Comparison of ENCODE assay signal across 16 cellular contexts in the genomic region with DNA sequence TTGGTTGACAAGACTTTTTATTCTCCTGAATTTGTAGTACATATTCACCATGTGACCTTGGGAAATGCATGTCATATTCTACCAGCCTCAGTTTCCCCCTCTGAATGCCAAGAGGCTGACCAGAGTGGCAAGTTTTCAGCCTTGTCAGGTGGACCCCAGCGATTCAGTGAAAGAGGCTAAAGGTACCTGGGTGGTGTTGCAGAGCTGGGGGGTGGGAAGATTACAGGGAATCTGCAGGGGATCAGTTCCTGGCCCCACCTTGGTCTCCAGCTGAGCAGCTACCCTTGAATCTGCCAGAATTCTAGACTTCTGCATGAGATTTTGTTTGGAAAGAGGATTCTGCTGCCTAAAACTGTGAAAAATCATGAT. TPM values are rescaled to one million over a fixed set of nuclear protein-coding genes. Genes with fewer than 3 reads are reported as not detected.
DNase-seq lines count a peak whose midpoint lies in the region; ATAC-seq, FAIRE-seq and TF ChIP-seq lines count a peak whose summit lies in the region.
"Had no signal": no experiment of that assay in that cellular context is flagged by ENCODE, and none has a peak within 500 bp of the region (broad histone marks: within the 10 kb centered on the region; RNA-seq: fewer than 3 reads in every experiment).

No MANE protein-coding gene starts in this region.

- peaks cover 3% of the 10 kb centered on the region for H3K36me3 Mint-ChIP-seq in activated CD4-positive, alpha-beta T cell treated with anti-CD3 and anti-CD28 coated beads for 36 hours (ENCODE audit: low read depth)
- no peaks in the 10 kb centered on the region for H3K36me3 Mint-ChIP-seq in T-cell

- no peaks in the 10 kb centered on the region for H3K9me3 ChIP-seq in BLaER1 treated with 17β-estradiol and CSF1 and Interleukin-3, amounts not matched to agents 10 nM and 100 nM (replicated peaks in 1 of 11)
- no peaks in the 10 kb centered on the region for H3K9me3 ChIP-seq in effector memory CD4-positive, alpha-beta T cell (ENCODE audit: control insufficient read depth, low read length)
- H3K9me3 ChIP-seq: colonic mucosa, upper lobe of right lung had no signal

- peaks cover 66% of the 10 kb centered on the region for H3K4me1 Mint-ChIP-seq in activated CD4-positive, alpha-beta T cell treated with anti-CD3 and anti-CD28 coated beads for 36 hours
- peaks cover 59 to 67% (median 66%) of the 10 kb centered on the region in 3 donors for H3K4me1 Mint-ChIP-seq in T-cell

- peak overlapping the region in 2 of 11 experiments; percentile 6 to 22; a peak in 2 of 22 replicates for H3K9ac ChIP-seq in BLaER1 treated with 17β-estradiol and CSF1 and Interleukin-3, amounts not matched to agents 10 nM and 100 nM
- H3K9ac ChIP-seq: parathyroid adenoma had no signal

- POLR2A ChIA-PET in activated CD4-positive, alpha-beta T cell treated with anti-CD3 and anti-CD28 coated beads for 36 hours (lab: Charles Lee): interaction anchor here (0.6 to 6.0 kb wide), 4 partner anchors 13 to 114 kb away, joined by 3 to 54 read pairs (median 11); no protein-coding TSS in a partner anchor
- POLR2A ChIA-PET in T-cell (lab: Charles Lee): interaction anchor here (0.6 to 1.0 kb wide), 3 partner anchors 18 to 310 kb away, joined by 3 to 7 read pairs (median 3); no protein-coding TSS in a partner anchor

- H3K27me3 ChIP-seq in BLaER1 treated with 17β-estradiol and CSF1 and Interleukin-3, amounts not matched to agents 10 nM and 100 nM: no peaks in the 10 kb centered on the region
- H3K27me3 ChIP-seq in effector memory CD4-positive, alpha-beta T cell (replicated peaks; ENCODE audit: control insufficient read depth, insufficient read depth, low read length, poor library complexity, severe bottlenecking): no peaks in the 10 kb centered on the region
- H3K27me3 ChIP-seq: colonic mucosa, upper lobe of right lung had no signal

- no peak for DNase-seq in activated CD4-positive, alpha-beta T cell treated with anti-CD3 and anti-CD28 coated beads for 36 hours
- DNase-seq in activated CD4-positive, alpha-beta T cell treated with anti-CD3 and anti-CD28 coated beads for 1 hour: no peak
- DNase-seq in T-cell (no peak), DMS79 (lab: John Stamatoyannopoulos, UW) (no peak), H54 (ENCODE audit: insufficient read length, low spot score) (no peak)
- DNase-seq in effector memory CD4-positive, alpha-beta T cell: no peak
- DNase-seq: NCI-H1092, NCI-H774, WERI-Rb-1 had no signal

- peak overlapping the region; percentile 32 to 69 (median 47); a peak in 15 of 22 replicates for H3K4me2 ChIP-seq in BLaER1 treated with 17β-estradiol and CSF1 and Interleukin-3, amounts not matched to agents 10 nM and 100 nM

- peak overlapping the region; percentile 40 for H3K4me3 Mint-ChIP-seq in activated CD4-positive, alpha-beta T cell treated with anti-CD3 and anti-CD28 coated beads for 36 hours
- peak overlapping the region in 2 of 3 donors; percentile 53 to 68 for H3K4me3 Mint-ChIP-seq in T-cell

- no peak for TF ChIP-seq POLR2A in H54 (IDR thresholded peaks at IDR 0.05; ENCODE audit: low read depth, low read length)

- H3K9me3 Mint-ChIP-seq in activated CD4-positive, alpha-beta T cell treated with anti-CD3 and anti-CD28 coated beads for 36 hours (ENCODE audit: low read depth): no peaks in the 10 kb centered on the region
- H3K9me3 Mint-ChIP-seq in T-cell: no peaks in the 10 kb centered on the region

- ATAC-seq in activated CD4-positive, alpha-beta T cell treated with anti-CD3 and anti-CD28 coated beads for 36 hours: no peak
- ATAC-seq in T-cell (replicated peaks in 1 of 4) (no peak), esophagus mucosa (no peak)

- no peaks in the 10 kb centered on the region for H3K36me3 ChIP-seq in BLaER1 treated with 17β-estradiol and CSF1 and Interleukin-3, amounts not matched to agents 10 nM and 100 nM
- no peaks in the 10 kb centered on the region for H3K36me3 ChIP-seq in effector memory CD4-positive, alpha-beta T cell (ENCODE audit: control insufficient read depth, insufficient read depth, low read length)
- H3K36me3 ChIP-seq: colonic mucosa, upper lobe of right lung, WERI-Rb-1 had no signal

- no peaks in the 10 kb centered on the region for H3K27me3 Mint-ChIP-seq in activated CD4-positive, alpha-beta T cell treated with anti-CD3 and anti-CD28 coated beads for 36 hours
- no peaks in the 10 kb centered on the region for H3K27me3 Mint-ChIP-seq in T-cell

- no peak for FAIRE-seq in H54 (lab: Jason Lieb, UNC)

- intact Hi-C loops in activated CD4-positive, alpha-beta T cell treated with anti-CD3 and anti-CD28 coated beads for 36 hours (cut with DNase I, micrococcal nuclease): loop anchor here (5.0 kb wide), 5 partner anchors 148 to 588 kb away; partner anchors contain the start of genes LRIF1 (in 1 of the 2) and RBM15 (in 1 of the 2)

- H4K20me1 ChIP-seq in BLaER1 treated with 17β-estradiol and CSF1 and Interleukin-3, amounts not matched to agents 10 nM and 100 nM: no peaks in the 10 kb centered on the region

- H3K27ac ChIP-seq in BLaER1 treated with 17β-estradiol and CSF1 and Interleukin-3, amounts not matched to agents 10 nM and 100 nM: peak overlapping the region in 3 of 11 experiments; percentile 4 to 70 (median 52); a peak in 5 of 22 replicates
- peak overlapping the region; percentile 78 for H3K27ac ChIP-seq in effector memory CD4-positive, alpha-beta T cell (ENCODE audit: insufficient read depth, low read length, poor library complexity, severe bottlenecking)
- H3K27ac ChIP-seq: colonic mucosa, parathyroid adenoma, upper lobe of right lung, WERI-Rb-1 had no signal

- CTCF ChIA-PET in activated CD4-positive, alpha-beta T cell treated with anti-CD3 and anti-CD28 coated beads for 36 hours (lab: Charles Lee): interaction anchor here (0.7 to 10.5 kb wide), 9 partner anchors 11 to 149 kb away, joined by 3 to 111 read pairs (median 8); no protein-coding TSS in a partner anchor
- CTCF ChIA-PET in T-cell (lab: Charles Lee): interaction anchor here (0.5 to 1.3 kb wide), 2 partner anchors 27 to 132 kb away, joined by 3 to 4 read pairs; no protein-coding TSS in a partner anchor

- H3K4me3 ChIP-seq in BLaER1 treated with 17β-estradiol and CSF1 and Interleukin-3, amounts not matched to agents 10 nM and 100 nM: no peak overlapping the region
- no peak overlapping the region for H3K4me3 ChIP-seq in effector memory CD4-positive, alpha-beta T cell (ENCODE audit: insufficient read depth, low read depth, low read length, poor library complexity, severe bottlenecking)
- H3K4me3 ChIP-seq: colonic mucosa, upper lobe of right lung had no signal

- peaks cover 36 to 93% (median 52%) of the 10 kb centered on the region in 10 experiments for H3K4me1 ChIP-seq in BLaER1 treated with 17β-estradiol and CSF1 and Interleukin-3, amounts not matched to agents 10 nM and 100 nM
- peaks cover 84% of the 10 kb centered on the region for H3K4me1 ChIP-seq in effector memory CD4-positive, alpha-beta T cell (ENCODE audit: control insufficient read depth, insufficient read depth, low read length, poor library complexity, severe bottlenecking)
- H3K4me1 ChIP-seq: colonic mucosa, parathyroid adenoma had no signal

- H3K27ac Mint-ChIP-seq in activated CD4-positive, alpha-beta T cell treated with anti-CD3 and anti-CD28 coated beads for 36 hours: peak overlapping the region; percentile 96
- no peak overlapping the region for H3K27ac Mint-ChIP-seq in T-cell

RNA-seq across cellular contexts. Expression of gene KCNA2, which starts 27.9 kb away (rescaled TPM):
- under 1 TPM; 0.25 to 0.37 TPM for total RNA-seq in activated CD4-positive, alpha-beta T cell treated with anti-CD3 and anti-CD28 coated beads for 36 hours
- total RNA-seq in T-cell: 1 to 10 TPM in 2 of 5 donors, under 1 TPM in 3; 0.46 to 2.7 (median 0.93) TPM
- 1.2 TPM for total RNA-seq in esophagus mucosa
- total RNA-seq: A172, epithelial cell of proximal tubule had no signal

RNA-seq across cellular contexts. Expression of gene KCNA3, which starts 40.7 kb away (rescaled TPM):
- total RNA-seq in activated CD4-positive, alpha-beta T cell treated with anti-CD3 and anti-CD28 coated beads for 36 hours: 10 to 100 TPM; 20.0 to 20.5 TPM
- total RNA-seq in T-cell: 100 to 1,000 TPM; 101 to 125 (median 110) TPM
- 0.28 TPM for total RNA-seq in esophagus mucosa
- total RNA-seq: A172, epithelial cell of proximal tubule had no signal

Comparison
In these comparisons a context has a peak if more than half of its experiments do, and no peak if none do; other contexts are left out.
1. RNA of gene KCNA3, which starts 40.7 kb away (total RNA-seq): 101 to 125 TPM in T-cell and 20.0 to 20.5 TPM in activated CD4-positive, alpha-beta T cell treated with anti-CD3 and anti-CD28 coated beads for 36 hours; 0.28 TPM in esophagus mucosa (single experiment); every median in the first group is over 10 times any median in the second.